Comparison of ENCODE assay signal across 10 cellular contexts in the genomic region with DNA sequence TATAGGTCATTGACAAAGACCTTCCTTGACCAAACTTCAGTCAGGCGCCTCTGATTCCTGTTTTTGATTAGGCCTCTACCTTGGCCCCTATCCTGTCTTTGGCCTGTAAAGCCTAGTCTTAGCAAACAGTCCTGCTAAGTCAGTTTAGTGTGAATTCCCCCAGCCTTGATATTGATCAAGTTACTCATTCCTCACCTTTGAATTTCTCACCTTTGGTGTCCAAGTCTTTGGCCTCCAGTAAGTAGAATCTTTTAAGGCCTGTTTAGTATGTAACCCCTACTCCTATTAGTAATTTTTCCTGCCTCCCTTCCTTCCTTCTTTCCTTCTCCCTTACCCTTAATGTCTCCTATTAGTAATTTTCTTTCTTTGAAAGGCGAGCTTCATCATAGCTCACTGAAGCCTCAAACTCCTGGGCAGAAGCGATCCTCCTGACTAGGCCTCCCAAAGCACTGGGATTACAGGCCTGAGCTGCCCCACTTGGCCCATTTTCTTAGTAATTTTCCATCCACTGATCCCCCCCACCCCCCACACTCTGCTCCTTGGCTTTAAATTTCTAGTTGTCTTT. TPM values are rescaled to one million over a fixed set of nuclear protein-coding genes. Genes with fewer than 3 reads are reported as not detected.
DNase-seq lines count a peak whose midpoint lies in the region; ATAC-seq and TF ChIP-seq lines count a peak whose summit lies in the region.
"Had no signal": no experiment of that assay in that cellular context is flagged by ENCODE, and none has a peak within 500 bp of the region (broad histone marks: within the 10 kb centered on the region; RNA-seq: fewer than 3 reads in every experiment).

No MANE protein-coding gene starts in this region.

- peak overlapping the region; percentile 79 for H3K4me2 ChIP-seq in PC-9

- H3K27ac Mint-ChIP-seq in activated CD8-positive, alpha-beta memory T cell treated with anti-CD3 and anti-CD28 coated beads, Interleukin-2, amount 10 ng/mL, durations not matched to agents 7 days and 5 days = no peak overlapping the region

- no peak for TF ChIP-seq POLR2A in suprapubic skin (IDR thresholded peaks at IDR 0.05)

- ATAC-seq in activated CD8-positive, alpha-beta memory T cell treated with anti-CD3 and anti-CD28 coated beads, Interleukin-2, amount 10 ng/mL, durations not matched to agents 7 days and 5 days = no peak

- H3K79me2 ChIP-seq in PC-9 (ENCODE audit: low read depth) = no peaks in the 10 kb centered on the region

- H3K4me1 ChIP-seq in PC-9 (replicated peaks; ENCODE audit: insufficient read depth) = peaks cover 10% of the 10 kb centered on the region
- peaks cover 13% of the 10 kb centered on the region for H3K4me1 ChIP-seq in suprapubic skin
- H3K4me1 ChIP-seq: adrenal gland had no signal

- H3K4me3 ChIP-seq in PC-9 = peak overlapping the region; percentile 75
- peak overlapping the region; percentile 86 for H3K4me3 ChIP-seq in fibroblast of pulmonary artery (replicated peaks; ENCODE audit: low read depth, low read length)
- H3K4me3 ChIP-seq in suprapubic skin = peak overlapping the region; percentile 87

- no peaks in the 10 kb centered on the region for H3K36me3 Mint-ChIP-seq in activated CD8-positive, alpha-beta memory T cell treated with anti-CD3 and anti-CD28 coated beads, Interleukin-2, amount 10 ng/mL, durations not matched to agents 7 days and 5 days

- no TSS peak for BruUV-seq in PC-9 (replicated peaks; lab: Mats Ljungman, UMichigan)

- 97% methylated on average over 3 of the region's 3 CpGs for WGBS in suprapubic skin

- no peak for TF ChIP-seq CTCF in PC-9 (conservative IDR thresholded peaks at IDR 0.05)
- TF ChIP-seq CTCF in fibroblast of pulmonary artery (IDR thresholded peaks at IDR 0.05; ENCODE audit: low read length, missing control alignments) = no peak
- TF ChIP-seq CTCF in suprapubic skin (IDR thresholded peaks at IDR 0.05) = no peak

- POLR2A ChIA-PET in PC-9 (lab: Charles Lee; ENCODE audit: unreplicated experiment) = no interaction called here

- peaks cover 23% of the 10 kb centered on the region for H3F3A ChIP-seq in PC-9 (ENCODE audit: insufficient read depth, low read depth)

- CTCF ChIA-PET in activated CD8-positive, alpha-beta memory T cell treated with anti-CD3 and anti-CD28 coated beads, Interleukin-2, amount 10 ng/mL, durations not matched to agents 7 days and 5 days (lab: Charles Lee) = interaction anchor here (1.4 to 1.8 kb wide), 2 partner anchors 13 to 54 kb away, joined by 4 to 15 read pairs; a partner anchor contains a TSS
- CTCF ChIA-PET in PC-9 (lab: Charles Lee) = no interaction called here

- no peaks in the 10 kb centered on the region for H3K9me2 ChIP-seq in PC-9 (ENCODE audit: insufficient read depth)

- no peak for DNase-seq in activated CD8-positive, alpha-beta memory T cell treated with anti-CD3 and anti-CD28 coated beads, Interleukin-2, amount 10 ng/mL, durations not matched to agents 7 days and 5 days
- no peak for DNase-seq in activated CD8-positive, alpha-beta memory T cell treated with anti-CD3 and anti-CD28 coated beads, Interleukin-2, amount 50 U/mL, for 48 hours
- DNase-seq in PC-9 (no peak), fibroblast of pulmonary artery (ENCODE audit: low read depth) (no peak), suprapubic skin (ENCODE audit: low spot score in 2 of 2) (no peak), DMS53 (lab: John Stamatoyannopoulos, UW) (no peak), head of caudate nucleus (no peak)
- DNase-seq in stimulated activated CD4-positive, alpha-beta T cell treated with anti-CD3 and anti-CD28 coated beads, Interleukin-1b, Interleukin-23, amount 100 ng/mL, for 48 hours = no peak
- DNase-seq: adrenal gland, foreskin melanocyte had no signal

- intact Hi-C loops in PC-9 (cut with micrococcal nuclease; ENCODE audit: unreplicated experiment) (no loop called here), head of caudate nucleus (cut with DNase I) (no loop called here)

- no peak for TF ChIP-seq EP300 in suprapubic skin (IDR thresholded peaks at IDR 0.05)

- peak overlapping the region; percentile 2 for H3K4me3 Mint-ChIP-seq in activated CD8-positive, alpha-beta memory T cell treated with anti-CD3 and anti-CD28 coated beads, Interleukin-2, amount 10 ng/mL, durations not matched to agents 7 days and 5 days

- H3K4me1 Mint-ChIP-seq in activated CD8-positive, alpha-beta memory T cell treated with anti-CD3 and anti-CD28 coated beads, Interleukin-2, amount 10 ng/mL, durations not matched to agents 7 days and 5 days = peaks cover 21% of the 10 kb centered on the region

- H3K27ac ChIP-seq in PC-9 = peak overlapping the region; percentile 83
- no peak overlapping the region for H3K27ac ChIP-seq in suprapubic skin

- H3K27me3 ChIP-seq in PC-9 (ENCODE audit: insufficient read depth, low read depth) (no peaks in the 10 kb centered on the region), suprapubic skin (no peaks in the 10 kb centered on the region)
- H3K27me3 ChIP-seq: adrenal gland had no signal

- H3K27me3 Mint-ChIP-seq in activated CD8-positive, alpha-beta memory T cell treated with anti-CD3 and anti-CD28 coated beads, Interleukin-2, amount 10 ng/mL, durations not matched to agents 7 days and 5 days = peaks cover 10% of the 10 kb centered on the region

- H4K20me1 ChIP-seq in PC-9 (ENCODE audit: insufficient read depth) = no peaks in the 10 kb centered on the region; the same call in 1 of the 2 replicates

- H3K9me3 ChIP-seq in PC-9 (ENCODE audit: insufficient read depth, low read depth) (no peaks in the 10 kb centered on the region), suprapubic skin (no peaks in the 10 kb centered on the region)
- H3K9me3 ChIP-seq: adrenal gland had no signal

- no peaks in the 10 kb centered on the region for H3K9me3 Mint-ChIP-seq in activated CD8-positive, alpha-beta memory T cell treated with anti-CD3 and anti-CD28 coated beads, Interleukin-2, amount 10 ng/mL, durations not matched to agents 7 days and 5 days (ENCODE audit: low read depth)

- no peaks in the 10 kb centered on the region for H3K36me3 ChIP-seq in PC-9 (ENCODE audit: low read depth)
- no peaks in the 10 kb centered on the region for H3K36me3 ChIP-seq in suprapubic skin
- H3K36me3 ChIP-seq: adrenal gland had no signal

- H2AFZ ChIP-seq in PC-9 = peak overlapping the region; percentile 94; the same call in 1 of the 2 replicates

RNA-seq across cellular contexts. Expression of a gene that starts 13.0 kb away (rescaled TPM):
- total RNA-seq in activated CD8-positive, alpha-beta memory T cell treated with anti-CD3 and anti-CD28 coated beads, Interleukin-2, amount 10 ng/mL, durations not matched to agents 7 days and 5 days = 10 to 100 TPM; 70.5 to 74.9 TPM
- total RNA-seq in PC-9 (2021) (46.6 and 51.7 TPM in 2 replicates), suprapubic skin (100 to 1,000 TPM in 1 of 4 donors, 10 to 100 TPM in 3; 30.2 to 138 (median 52.6) TPM)

RNA-seq across cellular contexts. Expression of a gene that starts 33.9 kb away (rescaled TPM):
- 10 to 100 TPM; 53.8 to 72.3 TPM for total RNA-seq in activated CD8-positive, alpha-beta memory T cell treated with anti-CD3 and anti-CD28 coated beads, Interleukin-2, amount 10 ng/mL, durations not matched to agents 7 days and 5 days
- total RNA-seq in PC-9 (2021) (24.7 and 27.6 TPM in 2 replicates), suprapubic skin (10 to 100 TPM; 34.4 to 39.7 (median 38.8) TPM)

RNA-seq across cellular contexts. Expression of a gene that starts 34.1 kb away (rescaled TPM):
- total RNA-seq in activated CD8-positive, alpha-beta memory T cell treated with anti-CD3 and anti-CD28 coated beads, Interleukin-2, amount 10 ng/mL, durations not matched to agents 7 days and 5 days = 1 to 10 TPM; 6.3 to 7.7 TPM
- total RNA-seq in PC-9 (2021) (5.3 and 5.6 TPM in 2 replicates), suprapubic skin (10 to 100 TPM; 11.0 to 14.2 (median 11.5) TPM)

RNA-seq across cellular contexts. Expression of a gene that starts 46.2 kb away (rescaled TPM):
- total RNA-seq in activated CD8-positive, alpha-beta memory T cell treated with anti-CD3 and anti-CD28 coated beads, Interleukin-2, amount 10 ng/mL, durations not matched to agents 7 days and 5 days = 10 to 100 TPM; 27.4 to 27.9 TPM
- total RNA-seq in PC-9 (2021) (24.6 and 25.6 TPM in 2 replicates), suprapubic skin (10 to 100 TPM; 23.5 to 41.2 (median 29.4) TPM)
